ENCODE assay signal across 1 cellular context in genomic region chr6:96897396-96898240, GRCh38.
TF ChIP-seq lines count a peak whose summit lies in the region.

TSS of gene NDUFAF4 (minus strand) at chr6:96897891. CDS start at chr6:96897801, 90 bp downstream.

TF ChIP-seq in HepG2, 621 proteins besides CTCF, POLR2A, EP300 and RAD21 (continued from another document and continues in another):
- no peak for TF ChIP-seq ZBTB37 (CRISPR knock-in tag; IDR thresholded peaks at IDR 0.05)
- TF ChIP-seq JUN (CRISPR knock-in tag; IDR thresholded peaks at IDR 0.05), result no peak
- TF ChIP-seq DPF2 (CRISPR knock-in tag; IDR thresholded peaks at IDR 0.05; ENCODE audit: borderline replicate concordance, low read depth), result no peak
- TF ChIP-seq TGIF2 (CRISPR knock-in tag; IDR thresholded peaks at IDR 0.05), result peak; percentile 42; the same call in 1 of the 2 replicates
- TF ChIP-seq RBFOX2 (IDR thresholded peaks at IDR 0.05; ENCODE audit: low read depth, low read length), result peak; percentile 88
- peak; percentile 59; the same call in 1 of the 2 replicates for TF ChIP-seq ZNF607 (CRISPR knock-in tag; IDR thresholded peaks at IDR 0.05; ENCODE audit: borderline replicate concordance)
- no peak for TF ChIP-seq ZNF577 (CRISPR knock-in tag; IDR thresholded peaks at IDR 0.05; ENCODE audit: borderline replicate concordance, low read depth)
- 0 out of 2 replicates have a peak, but pooled peaks have one; percentile 86 for TF ChIP-seq ZNF615 (CRISPR knock-in tag; IDR thresholded peaks at IDR 0.05; ENCODE audit: borderline replicate concordance)
- peak; percentile 20; the same call in 1 of the 2 replicates for TF ChIP-seq NR2F2 (IDR thresholded peaks at IDR 0.05; ENCODE audit: borderline replicate concordance, low read depth)
- TF ChIP-seq MIER2 (CRISPR knock-in tag; IDR thresholded peaks at IDR 0.05), result no peak
- 0 out of 2 replicates have a peak, but pooled peaks have one; percentile 7 for TF ChIP-seq ZBTB7A (CRISPR knock-in tag; IDR thresholded peaks at IDR 0.05)
- TF ChIP-seq POLR2G (IDR thresholded peaks at IDR 0.05; ENCODE audit: low read depth, low read length), result peak; percentile 89
- no peak; the same call in 1 of the 2 replicates for TF ChIP-seq ZNF737 (CRISPR knock-in tag; IDR thresholded peaks at IDR 0.05; ENCODE audit: borderline replicate concordance)
- TF ChIP-seq SRSF9 (IDR thresholded peaks at IDR 0.05; ENCODE audit: borderline replicate concordance, insufficient read depth, low read depth, low read length, poor library complexity, severe bottlenecking), result no peak
- TF ChIP-seq ZNF430 (CRISPR knock-in tag; IDR thresholded peaks at IDR 0.05), result peak; percentile 75
- TF ChIP-seq PAF1 (CRISPR knock-in tag; IDR thresholded peaks at IDR 0.05), result no peak
- TF ChIP-seq PCBP2 (optimal IDR thresholded peaks at IDR 0.05; ENCODE audit: low read depth, low read length, poor library complexity, severe bottlenecking), result no peak
- TF ChIP-seq ZNF136 (CRISPR knock-in tag; IDR thresholded peaks at IDR 0.05; ENCODE audit: low read depth), result no peak
- no peak for TF ChIP-seq MAFK (conservative IDR thresholded peaks at IDR 0.05 in 1 of 2, IDR thresholded peaks at IDR 0.05 in 1 of 2; ENCODE audit: low read length in 2 of 2)
- TF ChIP-seq ZNF460 (CRISPR knock-in tag; IDR thresholded peaks at IDR 0.05; ENCODE audit: borderline replicate concordance), result no peak
- 0 out of 2 replicates have a peak, but pooled peaks have one; percentile 6 for TF ChIP-seq TFAP4 (IDR thresholded peaks at IDR 0.05; ENCODE audit: borderline replicate concordance, low read depth)
- TF ChIP-seq NR2F1 (CRISPR knock-in tag; IDR thresholded peaks at IDR 0.05), result no peak
- TF ChIP-seq MEIS1 (CRISPR knock-in tag; IDR thresholded peaks at IDR 0.05; ENCODE audit: borderline replicate concordance), result peak; percentile 85
- peak; percentile 88 for TF ChIP-seq YEATS2 (CRISPR knock-in tag; IDR thresholded peaks at IDR 0.05; ENCODE audit: borderline replicate concordance)
- TF ChIP-seq ZFP82 (CRISPR knock-in tag; IDR thresholded peaks at IDR 0.05; ENCODE audit: borderline replicate concordance), result peak; percentile 61; the same call in 1 of the 2 replicates
- TF ChIP-seq MIER3 (CRISPR knock-in tag; IDR thresholded peaks at IDR 0.05; ENCODE audit: borderline replicate concordance), result no peak
- TF ChIP-seq YEATS4 (CRISPR knock-in tag; IDR thresholded peaks at IDR 0.05; ENCODE audit: borderline replicate concordance), result peak; percentile 71
- TF ChIP-seq FIP1L1 (IDR thresholded peaks at IDR 0.05; ENCODE audit: borderline replicate concordance, insufficient read depth, low read depth, low read length), result no peak
- no peak for TF ChIP-seq ZBTB8A (CRISPR knock-in tag; IDR thresholded peaks at IDR 0.05; ENCODE audit: borderline replicate concordance, low read depth)
- 0 out of 2 replicates have a peak, but pooled peaks have one; percentile 41 for TF ChIP-seq KDM3A (CRISPR knock-in tag; IDR thresholded peaks at IDR 0.05; ENCODE audit: low read depth)
- 0 out of 2 replicates have a peak, but pooled peaks have one; percentile 38 for TF ChIP-seq ZNF552 (CRISPR knock-in tag; IDR thresholded peaks at IDR 0.05; ENCODE audit: borderline replicate concordance)
- TF ChIP-seq PHF20 (CRISPR knock-in tag; IDR thresholded peaks at IDR 0.05), result peak; percentile 73
- TF ChIP-seq HDAC6 (IDR thresholded peaks at IDR 0.05; ENCODE audit: low read depth, low read length), result no peak
- no peak for TF ChIP-seq ZBTB14 (CRISPR knock-in tag; IDR thresholded peaks at IDR 0.05)
- no peak for TF ChIP-seq ADNP (CRISPR knock-in tag; IDR thresholded peaks at IDR 0.05)
- TF ChIP-seq CAMTA2 (CRISPR knock-in tag; IDR thresholded peaks at IDR 0.05; ENCODE audit: borderline replicate concordance), result no peak
- TF ChIP-seq RFX5 (IDR thresholded peaks at IDR 0.05; ENCODE audit: low read depth, low read length), result no peak
- TF ChIP-seq DNMT1 (CRISPR knock-in tag; IDR thresholded peaks at IDR 0.05), result peak; percentile 28; the same call in 1 of the 2 replicates
- no peak for TF ChIP-seq TSC22D2 (CRISPR knock-in tag; IDR thresholded peaks at IDR 0.05; ENCODE audit: borderline replicate concordance)
- TF ChIP-seq ZC3H13 (CRISPR knock-in tag; IDR thresholded peaks at IDR 0.05), result peak; percentile 61; the same call in 1 of the 2 replicates
- TF ChIP-seq UBTF (CRISPR knock-in tag; IDR thresholded peaks at IDR 0.05), result peak; percentile 91
- TF ChIP-seq KLF13 (CRISPR knock-in tag; IDR thresholded peaks at IDR 0.05), result no peak
- no peak for TF ChIP-seq ZSCAN12 (CRISPR knock-in tag; IDR thresholded peaks at IDR 0.05)
- no peak for TF ChIP-seq ZBED4 (CRISPR knock-in tag; IDR thresholded peaks at IDR 0.05; ENCODE audit: borderline replicate concordance)
- no peak for TF ChIP-seq FOXA1 (IDR thresholded peaks at IDR 0.05)
- TF ChIP-seq FOXA1 (CRISPR knock-in tag; IDR thresholded peaks at IDR 0.05), result no peak
- peak; percentile 87; the same call in 1 of the 2 replicates for TF ChIP-seq PAX8 (CRISPR knock-in tag; IDR thresholded peaks at IDR 0.05; ENCODE audit: borderline replicate concordance)
- no peak for TF ChIP-seq ZNF292 (CRISPR knock-in tag; IDR thresholded peaks at IDR 0.05; ENCODE audit: borderline replicate concordance, low read depth)
- no peak; the same call in 1 of the 2 replicates for TF ChIP-seq SNAPC2 (CRISPR knock-in tag; IDR thresholded peaks at IDR 0.05)
- no peak for TF ChIP-seq FOXP1 (IDR thresholded peaks at IDR 0.05)
- TF ChIP-seq FOXP1 (CRISPR knock-in tag; IDR thresholded peaks at IDR 0.05), result peak; percentile 28; the same call in 1 of the 2 replicates
- TF ChIP-seq RXRB (CRISPR knock-in tag; IDR thresholded peaks at IDR 0.05; ENCODE audit: borderline replicate concordance), result no peak
- no peak for TF ChIP-seq FOXO4 (CRISPR knock-in tag; conservative IDR thresholded peaks at IDR 0.05)
- no peak for TF ChIP-seq SRY (CRISPR knock-in tag; IDR thresholded peaks at IDR 0.05)
- 0 out of 2 replicates have a peak, but pooled peaks have one; percentile 23 for TF ChIP-seq ZNF556 (CRISPR knock-in tag; IDR thresholded peaks at IDR 0.05; ENCODE audit: borderline replicate concordance)
- TF ChIP-seq MXD1 (CRISPR knock-in tag; IDR thresholded peaks at IDR 0.05), result peak; percentile 94; the same call in 1 of the 2 replicates
- no peak for TF ChIP-seq HNRNPH1 (optimal IDR thresholded peaks at IDR 0.05; ENCODE audit: low read depth, low read length)
- TF ChIP-seq TBX2 (CRISPR knock-in tag; IDR thresholded peaks at IDR 0.05; ENCODE audit: borderline replicate concordance), result peak; percentile 72
- TF ChIP-seq ZSCAN22 (CRISPR knock-in tag; IDR thresholded peaks at IDR 0.05), result no peak
- peak; percentile 55 for TF ChIP-seq FOSL2 (CRISPR knock-in tag; IDR thresholded peaks at IDR 0.05)
- 0 out of 2 replicates have a peak, but pooled peaks have one; percentile 30 for TF ChIP-seq DZIP1 (CRISPR knock-in tag; IDR thresholded peaks at IDR 0.05)
